Comparison of ENCODE assay signal across 8 cellular contexts in genomic region chr2:20349457-20350034, GRCh38. TPM values are rescaled to one million over a fixed set of nuclear protein-coding genes. Genes with fewer than 3 reads are reported as not detected.
DNase-seq lines count a peak whose midpoint lies in the region; ATAC-seq, FAIRE-seq and TF ChIP-seq lines count a peak whose summit lies in the region.

No MANE protein-coding gene starts in this region.

- no peak for ATAC-seq in mucosa of descending colon
- no peak for ATAC-seq in HG03095 (IDR thresholded peaks at IDR 0.05; ENCODE audit: unreplicated experiment)

- CTCF ChIA-PET in AG04450 (lab: Charles Lee), result interaction anchor here (0.6 to 4.2 kb wide), 4 partner anchors 23 to 287 kb away, joined by 3 to 41 read pairs (median 3); no protein-coding TSS in a partner anchor

- H3K4me3 ChIP-seq in AG04450 (ENCODE audit: low read depth, low read length) (peak overlapping the region; percentile 81), bronchial epithelial cell (ENCODE audit: low read depth, low read length) (peak overlapping the region; percentile 95), mucosa of descending colon (peak overlapping the region; percentile 84)

- H3K27me3 ChIP-seq in AG04450 (ENCODE audit: control insufficient read depth, insufficient read depth, low read length) (no peaks in the 10 kb centered on the region), bronchial epithelial cell (ENCODE audit: control insufficient read depth, insufficient read depth, low read length) (no peaks in the 10 kb centered on the region)

- no peaks in the 10 kb centered on the region for H3K9me3 ChIP-seq in AG04450 (ENCODE audit: control insufficient read depth, insufficient read depth, low read length)
- no peaks in the 10 kb centered on the region for H3K9me3 ChIP-seq in mucosa of descending colon

- TF ChIP-seq CTCF in AG04450 (IDR thresholded peaks at IDR 0.05; ENCODE audit: low read depth, low read length), result no peak
- no peak for TF ChIP-seq CTCF in bronchial epithelial cell (IDR thresholded peaks at IDR 0.05; ENCODE audit: insufficient read depth, low read length, severe bottlenecking)
- TF ChIP-seq CTCF in mucosa of descending colon (IDR thresholded peaks at IDR 0.05), result no peak

- H3K36me3 ChIP-seq in bronchial epithelial cell (ENCODE audit: control insufficient read depth, insufficient read depth, low read length) (no peaks in the 10 kb centered on the region), mucosa of descending colon (ENCODE audit: low read depth) (no peaks in the 10 kb centered on the region)

- FAIRE-seq in bronchial epithelial cell (lab: Jason Lieb, UNC) (no peak), urothelium cell line (lab: Jason Lieb, UNC) (no peak)

- intact Hi-C loops in mucosa of descending colon (cut with DNase I, micrococcal nuclease), result no loop called here

- H3K27ac ChIP-seq in AG04450 (ENCODE audit: low read depth, low read length), result no peak overlapping the region

- TF ChIP-seq EP300 in Ishikawa (IDR thresholded peaks at IDR 0.05; ENCODE audit: borderline replicate concordance), result no peak

- TF ChIP-seq RAD21 in Ishikawa (IDR thresholded peaks at IDR 0.05; ENCODE audit: low read depth), result no peak

- POLR2A ChIA-PET in AG04450 (lab: Yijun Ruan, JAX), result interaction anchor here (0.7 to 1.9 kb wide), 2 partner anchors 97 to 287 kb away, joined by 3 to 7 read pairs; partner anchors contain the start of gene RHOB

- H3K4me1 ChIP-seq in mucosa of descending colon (ENCODE audit: low read depth), result peaks cover 49% of the 10 kb centered on the region

- DNase-seq in AG04450 (ENCODE audit: low read depth, low spot score) (no peak), bronchial epithelial cell (ENCODE audit: low read depth) (peak; percentile 48), mucosa of descending colon (no peak), urothelium cell line (ENCODE audit: low spot score) (no peak), SIG-M5 (lab: John Stamatoyannopoulos, UW) (no peak)
- DNase-seq in activated CD8-positive, alpha-beta memory T cell treated with anti-CD3 and anti-CD28 coated beads for 24 hours, result no peak

TF ChIP-seq in Ishikawa, 13 proteins besides CTCF, POLR2A, EP300 and RAD21:
- TF ChIP-seq TEAD4 (IDR thresholded peaks at IDR 0.05) (no peak), TCF12 (IDR thresholded peaks at IDR 0.05; ENCODE audit: low read depth) (no peak), NFIC (IDR thresholded peaks at IDR 0.05) (no peak), EGR1 (IDR thresholded peaks at IDR 0.05) (no peak), CEBPB (IDR thresholded peaks at IDR 0.05) (no peak), YY1 (IDR thresholded peaks at IDR 0.05; ENCODE audit: low read depth) (no peak), USF1 (IDR thresholded peaks at IDR 0.05) (peak; percentile 53)

RNA-seq across cellular contexts. Expression of gene PUM2, which starts 1.1 kb away (rescaled TPM):
- 42.9 and 53.7 TPM in 2 replicates for polyA plus RNA-seq in AG04450 (2011; rRNA removed)
- polyA minus RNA-seq in AG04450 (2011; rRNA and poly(A)+ RNA removed), result 134 and 159 TPM in 2 replicates
- 43.7 and 48.5 TPM in 2 replicates for total RNA-seq in bronchial epithelial cell
- 100 to 1,000 TPM in 2 of 3 donors, 10 to 100 TPM in 1; 93.5 to 155 (median 115) TPM for total RNA-seq in mucosa of descending colon
